18 cellular contexts compared by ENCODE assay signal in genomic region chr3:170077406-170077805, GRCh38.
"Had no signal": no experiment of that assay in that cellular context is flagged by ENCODE, and none has a peak within 500 bp of the region (broad histone marks: within the 10 kb centered on the region; RNA-seq: fewer than 3 reads in every experiment).

No MANE protein-coding gene starts in this region.

- H3K4me1 ChIP-seq: ascending aorta, foreskin keratinocyte, left lung, suprapubic skin, upper lobe of left lung had no signal

- H3K27ac Mint-ChIP-seq: activated CD4-positive, alpha-beta memory T cell treated with anti-CD3 and anti-CD28 coated beads for 36 hours; activated naive CD8-positive, alpha-beta T cell treated with anti-CD3 and anti-CD28 coated beads, Interleukin-2, amount 10 ng/mL, durations not matched to agents 7 days and 5 days; memory B cell had no signal

- H3K27me3 Mint-ChIP-seq: activated CD4-positive, alpha-beta memory T cell treated with anti-CD3 and anti-CD28 coated beads for 36 hours; activated naive CD8-positive, alpha-beta T cell treated with anti-CD3 and anti-CD28 coated beads, Interleukin-2, amount 10 ng/mL, durations not matched to agents 7 days and 5 days; memory B cell had no signal

- DNase-seq: activated CD4-positive, alpha-beta memory T cell treated with anti-CD3 and anti-CD28 coated beads for 36 hours; activated CD4-positive, CD25-positive, alpha-beta regulatory T cell treated with anti-CD3 and anti-CD28 coated beads, Interleukin-2, amount 50 U/mL, for 72 hours; activated gamma-delta T cell; activated naive CD8-positive, alpha-beta T cell treated with anti-CD3 and anti-CD28 coated beads, Interleukin-2, amount 10 ng/mL, durations not matched to agents 7 days and 5 days; activated T-cell treated with anti-CD3 and anti-CD28 coated beads, Interleukin-2, amount 50 U/mL, for 48 hours; head of caudate nucleus; left lung; posterior cingulate gyrus; stimulated activated naive CD8-positive, alpha-beta T cell treated with anti-CD3 and anti-CD28 coated beads, Interleukin-15, Interleukin-2, amounts not matched to agents 100 U/mL and 50 U/mL, for 24 hours; SW 1271; upper lobe of left lung had no signal

- H3K4me3 Mint-ChIP-seq: activated CD4-positive, alpha-beta memory T cell treated with anti-CD3 and anti-CD28 coated beads for 36 hours; activated naive CD8-positive, alpha-beta T cell treated with anti-CD3 and anti-CD28 coated beads, Interleukin-2, amount 10 ng/mL, durations not matched to agents 7 days and 5 days; memory B cell had no signal

- H3K27me3 ChIP-seq: ascending aorta, foreskin keratinocyte, left lung, suprapubic skin, upper lobe of left lung had no signal

- FAIRE-seq: bronchial epithelial cell, endothelial cell of umbilical vein had no signal

- H3K4me3 ChIP-seq: ascending aorta, left lung, suprapubic skin, upper lobe of left lung had no signal

- H3K4me1 Mint-ChIP-seq: activated naive CD8-positive, alpha-beta T cell treated with anti-CD3 and anti-CD28 coated beads, Interleukin-2, amount 10 ng/mL, durations not matched to agents 7 days and 5 days had no signal

- ATAC-seq: foreskin keratinocyte, left lung, sciatic nerve had no signal

- H3K27ac ChIP-seq: ascending aorta, foreskin keratinocyte, left lung, suprapubic skin, upper lobe of left lung had no signal

- H3K9me3 Mint-ChIP-seq: memory B cell had no signal

- H3K36me3 ChIP-seq: suprapubic skin had no signal

- H3K9me3 ChIP-seq: ascending aorta, left lung, suprapubic skin, upper lobe of left lung had no signal
